ENCODE assay signal across 18 cellular contexts in genomic region chr1:1225913-1226312, GRCh38. TPM values are rescaled to one million over a fixed set of nuclear protein-coding genes. Genes with fewer than 3 reads are reported as not detected.
DNase-seq lines count a peak whose midpoint lies in the region; ATAC-seq and TF ChIP-seq lines count a peak whose summit lies in the region.
"Had no signal": no experiment of that assay in that cellular context is flagged by ENCODE, and none has a peak within 500 bp of the region (broad histone marks: within the 10 kb centered on the region; RNA-seq: fewer than 3 reads in every experiment).

No MANE protein-coding gene starts in this region.

- intact Hi-C loops in activated T-helper 1 cell treated with anti-CD3 and anti-CD28 coated beads, Interleukin-12 subunit alpha, Interleukin-12 subunit beta, Interleukin-2, Interleukin-4 antibody, amounts not matched to agents 30 ng/mL and 10 ng/mL and 1 ng/mL, durations not matched to agents 14 hours and 24 hours and 36 hours (cut with micrococcal nuclease) = no loop called here

- TF ChIP-seq CTCF in neural crest cell (conservative IDR thresholded peaks at IDR 0.05) (no peak), glutamatergic neuron (IDR thresholded peaks at IDR 0.05; ENCODE audit: partially characterized antibody, unreplicated experiment) (no peak)

- no peak for DNase-seq in activated T-cell treated with anti-CD3 and anti-CD28 coated beads, Interleukin-2, amount 50 U/mL, for 24 hours
- no peak for DNase-seq in activated T-cell treated with anti-CD3 and anti-CD28 coated beads, Interleukin-2, amount 50 U/mL, for 4 hours
- DNase-seq in G401 (ENCODE audit: low spot score) (peak; percentile 87), neural crest cell (ENCODE audit: low read depth, low spot score) (no peak), glutamatergic neuron (no peak)
- DNase-seq in activated T-helper 1 cell treated with anti-CD3 and anti-CD28 coated beads, Interleukin-12 subunit alpha, Interleukin-12 subunit beta, Interleukin-2, Interleukin-4 antibody, amounts not matched to agents 30 ng/mL and 10 ng/mL and 1 ng/mL, durations not matched to agents 14 hours and 24 hours and 36 hours (ENCODE audit: low spot score) = no peak
- DNase-seq: GM23248, MM.1S, NCI-H1105 treated with DMSO at 0.1 percent for 48 hours, NCI-H187 treated with DMSO at 0.1 percent for 48 hours, NCI-H774, SHP77 treated with DMSO at 0.1 percent for 48 hours had no signal

- in situ Hi-C loops in G401 (cut with HindIII; ENCODE audit: low sequenced_read_pairs) = no loop called here

- H3K4me3 Mint-ChIP-seq in activated T-cell treated with anti-CD3 and anti-CD28 coated beads, Interleukin-2, amount 50 U/mL, for 24 hours = no peak overlapping the region
- no peak overlapping the region for H3K4me3 Mint-ChIP-seq in activated T-cell treated with anti-CD3 and anti-CD28 coated beads, Interleukin-2, amount 50 U/mL, for 4 hours
- H3K4me3 Mint-ChIP-seq in activated T-helper 1 cell treated with anti-CD3 and anti-CD28 coated beads, Interleukin-12 subunit alpha, Interleukin-12 subunit beta, Interleukin-2, Interleukin-4 antibody, amounts not matched to agents 30 ng/mL and 10 ng/mL and 1 ng/mL, durations not matched to agents 14 hours and 24 hours and 36 hours = no peak overlapping the region
- H3K4me3 Mint-ChIP-seq in neural crest cell (peak overlapping the region; percentile 15), glutamatergic neuron (ENCODE audit: unreplicated experiment) (no peak overlapping the region)

- H3K36me3 Mint-ChIP-seq in activated T-cell treated with anti-CD3 and anti-CD28 coated beads, Interleukin-2, amount 50 U/mL, for 24 hours (ENCODE audit: low read depth) = peaks cover 85% of the 10 kb centered on the region
- peaks cover 28% of the 10 kb centered on the region for H3K36me3 Mint-ChIP-seq in activated T-cell treated with anti-CD3 and anti-CD28 coated beads, Interleukin-2, amount 50 U/mL, for 4 hours (ENCODE audit: insufficient read depth)
- peaks cover 38% of the 10 kb centered on the region for H3K36me3 Mint-ChIP-seq in activated T-helper 1 cell treated with anti-CD3 and anti-CD28 coated beads, Interleukin-12 subunit alpha, Interleukin-12 subunit beta, Interleukin-2, Interleukin-4 antibody, amounts not matched to agents 30 ng/mL and 10 ng/mL and 1 ng/mL, durations not matched to agents 14 hours and 24 hours and 36 hours (ENCODE audit: low read depth)
- peaks cover 12% of the 10 kb centered on the region for H3K36me3 Mint-ChIP-seq in neural crest cell (ENCODE audit: low read depth)
- H3K36me3 Mint-ChIP-seq in glutamatergic neuron (ENCODE audit: unreplicated experiment) = peaks cover 6% of the 10 kb centered on the region

- no peaks in the 10 kb centered on the region for H3K27me3 Mint-ChIP-seq in activated T-cell treated with anti-CD3 and anti-CD28 coated beads, Interleukin-2, amount 50 U/mL, for 24 hours
- H3K27me3 Mint-ChIP-seq in activated T-cell treated with anti-CD3 and anti-CD28 coated beads, Interleukin-2, amount 50 U/mL, for 4 hours (ENCODE audit: low read depth) = no peaks in the 10 kb centered on the region
- no peaks in the 10 kb centered on the region for H3K27me3 Mint-ChIP-seq in activated T-helper 1 cell treated with anti-CD3 and anti-CD28 coated beads, Interleukin-12 subunit alpha, Interleukin-12 subunit beta, Interleukin-2, Interleukin-4 antibody, amounts not matched to agents 30 ng/mL and 10 ng/mL and 1 ng/mL, durations not matched to agents 14 hours and 24 hours and 36 hours (ENCODE audit: insufficient read depth)
- no peaks in the 10 kb centered on the region for H3K27me3 Mint-ChIP-seq in neural crest cell (ENCODE audit: low read depth)
- H3K27me3 Mint-ChIP-seq in glutamatergic neuron (ENCODE audit: unreplicated experiment) = peaks cover 18% of the 10 kb centered on the region

- no peaks in the 10 kb centered on the region for H3K9me3 Mint-ChIP-seq in activated T-cell treated with anti-CD3 and anti-CD28 coated beads, Interleukin-2, amount 50 U/mL, for 24 hours
- H3K9me3 Mint-ChIP-seq in activated T-cell treated with anti-CD3 and anti-CD28 coated beads, Interleukin-2, amount 50 U/mL, for 4 hours = no peaks in the 10 kb centered on the region
- H3K9me3 Mint-ChIP-seq in activated T-helper 1 cell treated with anti-CD3 and anti-CD28 coated beads, Interleukin-12 subunit alpha, Interleukin-12 subunit beta, Interleukin-2, Interleukin-4 antibody, amounts not matched to agents 30 ng/mL and 10 ng/mL and 1 ng/mL, durations not matched to agents 14 hours and 24 hours and 36 hours = no peaks in the 10 kb centered on the region
- no peaks in the 10 kb centered on the region for H3K9me3 Mint-ChIP-seq in neural crest cell
- peaks cover 9% of the 10 kb centered on the region for H3K9me3 Mint-ChIP-seq in glutamatergic neuron (ENCODE audit: unreplicated experiment)

- H3K27ac Mint-ChIP-seq in activated T-cell treated with anti-CD3 and anti-CD28 coated beads, Interleukin-2, amount 50 U/mL, for 24 hours = peak overlapping the region; percentile 50
- H3K27ac Mint-ChIP-seq in activated T-helper 1 cell treated with anti-CD3 and anti-CD28 coated beads, Interleukin-12 subunit alpha, Interleukin-12 subunit beta, Interleukin-2, Interleukin-4 antibody, amounts not matched to agents 30 ng/mL and 10 ng/mL and 1 ng/mL, durations not matched to agents 14 hours and 24 hours and 36 hours = peak overlapping the region; percentile 34
- H3K27ac Mint-ChIP-seq in neural crest cell (ENCODE audit: unreplicated experiment) = peak overlapping the region; percentile 35
- no peak overlapping the region for H3K27ac Mint-ChIP-seq in glutamatergic neuron (ENCODE audit: unreplicated experiment)

- peaks cover 36% of the 10 kb centered on the region for H3K4me1 Mint-ChIP-seq in activated T-cell treated with anti-CD3 and anti-CD28 coated beads, Interleukin-2, amount 50 U/mL, for 24 hours (ENCODE audit: low read depth)
- peaks cover 33% of the 10 kb centered on the region for H3K4me1 Mint-ChIP-seq in activated T-cell treated with anti-CD3 and anti-CD28 coated beads, Interleukin-2, amount 50 U/mL, for 4 hours (ENCODE audit: low read depth)
- H3K4me1 Mint-ChIP-seq in activated T-helper 1 cell treated with anti-CD3 and anti-CD28 coated beads, Interleukin-12 subunit alpha, Interleukin-12 subunit beta, Interleukin-2, Interleukin-4 antibody, amounts not matched to agents 30 ng/mL and 10 ng/mL and 1 ng/mL, durations not matched to agents 14 hours and 24 hours and 36 hours (ENCODE audit: low read depth) = peaks cover 18% of the 10 kb centered on the region
- H3K4me1 Mint-ChIP-seq in neural crest cell (peaks cover 10% of the 10 kb centered on the region), glutamatergic neuron (ENCODE audit: low read depth, unreplicated experiment) (peaks cover 9% of the 10 kb centered on the region)

- no peak for ATAC-seq in activated T-cell treated with anti-CD3 and anti-CD28 coated beads, Interleukin-2, amount 50 U/mL, for 4 hours
- ATAC-seq in HG02938 (IDR thresholded peaks at IDR 0.05; ENCODE audit: unreplicated experiment) = no peak
- ATAC-seq in GM21723 (IDR thresholded peaks at IDR 0.05; ENCODE audit: unreplicated experiment) = no peak
- ATAC-seq: GM12878, Panc1 had no signal

RNA-seq across cellular contexts. Expression of gene SDF4, which starts 5.9 kb away (rescaled TPM):
- 100 to 1,000 TPM; 191 to 242 (median 193) TPM for total RNA-seq in activated T-cell treated with anti-CD3 and anti-CD28 coated beads, Interleukin-2, amount 50 U/mL, for 4 hours
- 92.4 and 99.1 TPM in 2 replicates for total RNA-seq in G401 (2014; rRNA removed; shearing (Covaris generic))
- total RNA-seq in activated T-helper 1 cell treated with anti-CD3 and anti-CD28 coated beads, Interleukin-12 subunit alpha, Interleukin-12 subunit beta, Interleukin-2, Interleukin-4 antibody, amounts not matched to agents 30 ng/mL and 10 ng/mL and 1 ng/mL, durations not matched to agents 14 hours and 24 hours and 36 hours = 202 TPM in 2 replicates
- total RNA-seq in neural crest cell = 76.1 and 93.8 TPM in 2 replicates
- 89.2 TPM for total RNA-seq in glutamatergic neuron (ENCODE audit: unreplicated experiment)

RNA-seq across cellular contexts. Expression of gene B3GALT6, which starts 6.1 kb away (rescaled TPM):
- 10 to 100 TPM; 38.0 to 40.8 (median 39.0) TPM for total RNA-seq in activated T-cell treated with anti-CD3 and anti-CD28 coated beads, Interleukin-2, amount 50 U/mL, for 4 hours
- 38.4 and 44.3 TPM in 2 replicates for total RNA-seq in G401 (2014; rRNA removed; shearing (Covaris generic))
- 45.9 and 46.3 TPM in 2 replicates for total RNA-seq in activated T-helper 1 cell treated with anti-CD3 and anti-CD28 coated beads, Interleukin-12 subunit alpha, Interleukin-12 subunit beta, Interleukin-2, Interleukin-4 antibody, amounts not matched to agents 30 ng/mL and 10 ng/mL and 1 ng/mL, durations not matched to agents 14 hours and 24 hours and 36 hours
- total RNA-seq in neural crest cell = 39.8 and 41.1 TPM in 2 replicates
- 30.0 TPM for total RNA-seq in glutamatergic neuron (ENCODE audit: unreplicated experiment)

RNA-seq across cellular contexts. Expression of gene TNFRSF4, which starts 12.0 kb away (rescaled TPM):
- total RNA-seq in activated T-cell treated with anti-CD3 and anti-CD28 coated beads, Interleukin-2, amount 50 U/mL, for 4 hours = 100 to 1,000 TPM; 480 to 735 (median 495) TPM
- total RNA-seq in G401 (2014; rRNA removed; shearing (Covaris generic)) = not detected in 2 replicates
- total RNA-seq in activated T-helper 1 cell treated with anti-CD3 and anti-CD28 coated beads, Interleukin-12 subunit alpha, Interleukin-12 subunit beta, Interleukin-2, Interleukin-4 antibody, amounts not matched to agents 30 ng/mL and 10 ng/mL and 1 ng/mL, durations not matched to agents 14 hours and 24 hours and 36 hours = 788 and 811 TPM in 2 replicates
- total RNA-seq in neural crest cell = 0.19 and 0.20 TPM in 2 replicates
- 0.29 TPM for total RNA-seq in glutamatergic neuron (ENCODE audit: unreplicated experiment)
- total RNA-seq: A172, GM23248, NCI-H460 had no signal

RNA-seq across cellular contexts. Expression of gene TNFRSF18, which starts 19.5 kb away (rescaled TPM):
- 100 to 1,000 TPM; 102 to 212 (median 155) TPM for total RNA-seq in activated T-cell treated with anti-CD3 and anti-CD28 coated beads, Interleukin-2, amount 50 U/mL, for 4 hours
- 1.2 TPM in 1 of 2 replicates, not detected in the other for total RNA-seq in G401 (2014; rRNA removed; shearing (Covaris generic))
- total RNA-seq in activated T-helper 1 cell treated with anti-CD3 and anti-CD28 coated beads, Interleukin-12 subunit alpha, Interleukin-12 subunit beta, Interleukin-2, Interleukin-4 antibody, amounts not matched to agents 30 ng/mL and 10 ng/mL and 1 ng/mL, durations not matched to agents 14 hours and 24 hours and 36 hours = 350 and 356 TPM in 2 replicates
- total RNA-seq in neural crest cell (not detected in 2 replicates), glutamatergic neuron (ENCODE audit: unreplicated experiment) (3.0 TPM)
- total RNA-seq: A172, GM23248, NCI-H460 had no signal

RNA-seq across cellular contexts. Expression of gene C1QTNF12, which starts 20.6 kb away (rescaled TPM):
- total RNA-seq in activated T-cell treated with anti-CD3 and anti-CD28 coated beads, Interleukin-2, amount 50 U/mL, for 4 hours = 1 to 10 TPM; 1.6 to 2.2 (median 2.1) TPM
- total RNA-seq in G401 (2014; rRNA removed; shearing (Covaris generic)) = 5.1 and 13.3 TPM in 2 replicates
- total RNA-seq in activated T-helper 1 cell treated with anti-CD3 and anti-CD28 coated beads, Interleukin-12 subunit alpha, Interleukin-12 subunit beta, Interleukin-2, Interleukin-4 antibody, amounts not matched to agents 30 ng/mL and 10 ng/mL and 1 ng/mL, durations not matched to agents 14 hours and 24 hours and 36 hours = 2.2 and 4.1 TPM in 2 replicates
- total RNA-seq in neural crest cell (0.66 and 0.79 TPM in 2 replicates), glutamatergic neuron (ENCODE audit: unreplicated experiment) (9.1 TPM)
- total RNA-seq: A172, NCI-H460 had no signal

Comparison
In these comparisons a context has a peak if more than half of its experiments do, and no peak if none do; other contexts are left out.
1. RNA of gene TNFRSF4, which starts 12.0 kb away (total RNA-seq): 788 to 811 TPM in activated T-helper 1 cell treated with anti-CD3 and anti-CD28 coated beads, Interleukin-12 subunit alpha, Interleukin-12 subunit beta, Interleukin-2, Interleukin-4 antibody, amounts not matched to agents 30 ng/mL and 10 ng/mL and 1 ng/mL, durations not matched to agents 14 hours and 24 hours and 36 hours and 480 to 735 TPM in activated T-cell treated with anti-CD3 and anti-CD28 coated beads, Interleukin-2, amount 50 U/mL, for 4 hours; 0.29 TPM in glutamatergic neuron (single experiment), 0.19 to 0.20 TPM in neural crest cell and not detected in G401; every median in the first group is over 100 times any median in the second.